ENCODE assay signal across 5 cellular contexts in the genomic region with DNA sequence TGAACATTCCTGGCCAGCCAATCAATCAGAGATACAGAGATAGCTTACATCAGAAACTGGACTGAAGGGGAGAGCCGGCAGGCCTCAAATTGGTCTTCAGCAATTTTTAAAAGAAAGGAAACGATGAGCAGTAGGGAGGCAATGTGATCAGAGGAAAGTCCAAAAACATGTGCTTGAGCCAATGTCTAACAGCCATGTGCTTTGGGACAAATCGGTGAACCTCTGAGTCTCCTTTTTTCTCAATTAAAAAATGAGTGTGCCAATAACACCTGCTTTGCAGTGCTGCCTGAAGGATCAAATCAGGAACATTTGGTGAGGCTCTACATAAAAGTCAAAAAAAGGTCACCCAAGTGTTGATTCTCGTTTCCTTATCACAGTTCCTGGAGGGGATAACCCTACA. TPM values are rescaled to one million over a fixed set of nuclear protein-coding genes. Genes with fewer than 3 reads are reported as not detected.
"Had no signal": no experiment of that assay in that cellular context is flagged by ENCODE, and none has a peak within 500 bp of the region (broad histone marks: within the 10 kb centered on the region; RNA-seq: fewer than 3 reads in every experiment).

No MANE protein-coding gene starts in this region.

- H3K4me3 ChIP-seq: GM23338 had no signal

- H3K27ac Mint-ChIP-seq: GM23338, H9 had no signal

- H3K4me2 ChIP-seq: GM23338 had no signal

- H3K9me3 Mint-ChIP-seq: GM23338 had no signal

- H3K4me3 Mint-ChIP-seq: GM23338, H9, IgD-negative memory B cell had no signal

- DNase-seq: H9, HCEC 1CT had no signal

- H2AFZ ChIP-seq: GM23338 had no signal

- ATAC-seq: GM23338 had no signal

- H3K36me3 Mint-ChIP-seq: IgD-negative memory B cell had no signal

RNA-seq across cellular contexts. Expression of a gene that starts 21.0 kb away (rescaled TPM):
- total RNA-seq: HT-29 had no signal

RNA-seq across cellular contexts. Expression of a gene that starts 52.3 kb away (rescaled TPM):
- total RNA-seq: HT-29 had no signal
